1 cellular context compared by ENCODE assay signal in the genomic region with DNA sequence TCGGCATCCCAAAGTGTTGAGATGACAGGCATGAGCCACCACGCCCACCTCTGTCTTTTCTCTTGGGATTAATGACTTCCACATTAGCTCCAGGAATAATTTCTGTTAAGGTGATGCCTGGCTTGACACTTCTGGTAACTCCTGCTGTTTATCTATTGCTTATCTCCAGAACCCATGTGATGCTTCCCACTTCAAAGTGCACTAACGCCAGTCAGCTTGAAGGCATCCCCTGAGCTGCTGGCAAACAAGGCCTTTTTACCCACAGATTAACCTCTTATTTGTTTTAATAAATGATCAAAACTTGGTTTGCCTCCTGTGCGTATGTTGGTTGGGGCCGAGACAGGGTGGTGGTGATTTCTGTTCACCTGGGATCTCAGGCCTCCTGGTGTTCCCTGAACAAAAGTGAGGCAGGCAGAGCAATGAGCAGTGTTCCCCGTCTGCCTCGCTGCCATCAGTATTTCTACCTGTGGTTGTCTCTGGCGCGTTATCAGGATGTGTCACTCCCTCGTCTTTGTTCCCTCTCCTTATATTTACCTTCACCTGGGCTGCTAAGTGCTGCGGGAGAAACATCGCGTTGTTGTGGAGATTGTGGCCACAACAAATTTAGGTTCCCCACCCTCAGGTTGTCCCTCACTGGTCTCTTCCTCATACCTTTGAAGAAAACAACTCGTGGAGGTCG.
TF ChIP-seq lines count a peak whose summit lies in the region.

No MANE protein-coding gene starts in this region.

TF ChIP-seq in K562, 482 proteins besides CTCF, POLR2A, EP300 and RAD21:
- TF ChIP-seq, protein P1, sequence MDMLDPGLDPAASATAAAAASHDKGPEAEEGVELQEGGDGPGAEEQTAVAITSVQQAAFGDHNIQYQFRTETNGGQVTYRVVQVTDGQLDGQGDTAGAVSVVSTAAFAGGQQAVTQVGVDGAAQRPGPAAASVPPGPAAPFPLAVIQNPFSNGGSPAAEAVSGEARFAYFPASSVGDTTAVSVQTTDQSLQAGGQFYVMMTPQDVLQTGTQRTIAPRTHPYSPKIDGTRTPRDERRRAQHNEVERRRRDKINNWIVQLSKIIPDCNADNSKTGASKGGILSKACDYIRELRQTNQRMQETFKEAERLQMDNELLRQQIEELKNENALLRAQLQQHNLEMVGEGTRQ (CRISPR knock-in tag; IDR thresholded peaks at IDR 0.05), result 0 out of 2 replicates have a peak, but pooled peaks have one; percentile 5
- peak; percentile 30; the same call in 1 of the 2 replicates for TF ChIP-seq L3MBTL2 (IDR thresholded peaks at IDR 0.05)
